24 cellular contexts compared by ENCODE assay signal in genomic region chr2:184197413-184197812, GRCh38.
DNase-seq lines count a peak whose midpoint lies in the region; ATAC-seq and TF ChIP-seq lines count a peak whose summit lies in the region.
"Had no signal": no experiment of that assay in that cellular context is flagged by ENCODE, and none has a peak within 500 bp of the region (broad histone marks: within the 10 kb centered on the region; RNA-seq: fewer than 3 reads in every experiment).

No MANE protein-coding gene starts in this region.

- H3K9me3 Mint-ChIP-seq in WTC11 (no peaks in the 10 kb centered on the region), endodermal cell (no peaks in the 10 kb centered on the region), natural killer cell (peaks cover 3 to 4% of the 10 kb centered on the region in 2 donors)

- 56% methylated on average over 3 of the region's 5 CpGs; no CpG with 5 or more reads in 1 of the 2 experiments for WGBS in endodermal cell (ENCODE audit: insufficient coverage in 1 of 2, insufficient read length in 1 of 2), 2 experiments
- no CpG with 5 or more reads among the region's 5 CpGs for WGBS in neuronal stem cell (ENCODE audit: extremely low coverage in 2 of 2, insufficient read length in 2 of 2, insufficient replicate concordance in 1 of 2), 2 donors

- no peak overlapping the region for H2AK5ac ChIP-seq in neuronal stem cell (ENCODE audit: low read depth, low read length)

- H2BK15ac ChIP-seq in neuronal stem cell (ENCODE audit: low read length): no peak overlapping the region

- H3K27ac ChIP-seq in HUES6 (ENCODE audit: low read depth, low read length) (peak overlapping the region; percentile 26; the same call in 1 of the 2 replicates), endodermal cell (ENCODE audit: low read depth, low read length) (no peak overlapping the region), neuronal stem cell (replicated peaks; ENCODE audit: low read length) (no peak overlapping the region)
- H3K27ac ChIP-seq: A549; BLaER1 treated with 17β-estradiol and CSF1 and Interleukin-3, amounts not matched to agents 10 nM and 100 nM; GM23248 had no signal

- intact Hi-C loops in natural killer cell (cut with micrococcal nuclease) (no loop called here), posterior vena cava (cut with DNase I) (no loop called here)

- H3K23ac ChIP-seq in neuronal stem cell (ENCODE audit: low read depth, low read length, poor library complexity): no peak overlapping the region

- no peak overlapping the region for H2BK5ac ChIP-seq in neuronal stem cell (ENCODE audit: low read length)

- ATAC-seq in WTC11 (peak; percentile 78), natural killer cell (no peak)
- ATAC-seq: A549, GM12878 had no signal

- CTCF ChIA-PET in WTC11 (lab: Charles Lee): no interaction called here

- H3K4ac ChIP-seq in neuronal stem cell (ENCODE audit: low read length): no peak overlapping the region

- H3K4me1 Mint-ChIP-seq in WTC11 (peaks cover 35% of the 10 kb centered on the region), endodermal cell (peaks cover 2% of the 10 kb centered on the region), natural killer cell (no peaks in the 10 kb centered on the region)
- H3K4me1 Mint-ChIP-seq: CD14-positive monocyte; CD8-positive, alpha-beta memory T cell had no signal

- no peak overlapping the region for H3K14ac ChIP-seq in neuronal stem cell (ENCODE audit: low read length)

- H3K9ac ChIP-seq in HUES6 (ENCODE audit: low read length) (no peak overlapping the region), endodermal cell (ENCODE audit: extremely low read depth, low read length, poor library complexity, severe bottlenecking) (no peak overlapping the region), neuronal stem cell (ENCODE audit: low read depth, low read length, poor library complexity) (no peak overlapping the region)
- H3K9ac ChIP-seq: BLaER1 treated with 17β-estradiol and CSF1 and Interleukin-3, amounts not matched to agents 10 nM and 100 nM; GM23248 had no signal

- TF ChIP-seq CTCF in WTC11 (IDR thresholded peaks at IDR 0.05): no peak
- TF ChIP-seq CTCF in endodermal cell (conservative IDR thresholded peaks at IDR 0.05): no peak
- TF ChIP-seq CTCF in natural killer cell (IDR thresholded peaks at IDR 0.05): no peak

- H2BK12ac ChIP-seq in neuronal stem cell (ENCODE audit: low read length): no peak overlapping the region

- no peak overlapping the region for H2BK120ac ChIP-seq in neuronal stem cell (ENCODE audit: low read depth, low read length)

- no peaks in the 10 kb centered on the region for H3K36me3 ChIP-seq in HUES6 (ENCODE audit: control insufficient read depth, insufficient read depth, low read length)
- no peaks in the 10 kb centered on the region for H3K36me3 ChIP-seq in endodermal cell (ENCODE audit: control insufficient read depth, insufficient read depth, low read length)
- H3K36me3 ChIP-seq in neuronal stem cell (replicated peaks in 1 of 2; ENCODE audit: control insufficient read depth in 2 of 2, insufficient read depth in 2 of 2, low read length in 2 of 2): no peaks in the 10 kb centered on the region
- H3K36me3 ChIP-seq: BE2C; BLaER1 treated with 17β-estradiol and CSF1 and Interleukin-3, amounts not matched to agents 10 nM and 100 nM; HAP-1 had no signal

- peaks cover 24% of the 10 kb centered on the region for H3K4me1 ChIP-seq in HUES6 (ENCODE audit: control insufficient read depth, insufficient read depth, low read length)
- H3K4me1 ChIP-seq in endodermal cell (ENCODE audit: control insufficient read depth, insufficient read depth, low read length): no peaks in the 10 kb centered on the region
- no peaks in the 10 kb centered on the region for H3K4me1 ChIP-seq in neuronal stem cell (ENCODE audit: control insufficient read depth in 2 of 2, insufficient read depth in 1 of 2, low read depth in 1 of 2, low read length in 2 of 2)
- H3K4me1 ChIP-seq: A549; BE2C; BLaER1 treated with 17β-estradiol and CSF1 and Interleukin-3, amounts not matched to agents 10 nM and 100 nM had no signal

- no peaks in the 10 kb centered on the region for H3K36me3 Mint-ChIP-seq in WTC11
- no peaks in the 10 kb centered on the region for H3K36me3 Mint-ChIP-seq in endodermal cell (ENCODE audit: low read depth)
- no peaks in the 10 kb centered on the region for H3K36me3 Mint-ChIP-seq in natural killer cell
- H3K36me3 Mint-ChIP-seq: CD14-positive monocyte; CD8-positive, alpha-beta memory T cell had no signal

- peak overlapping the region; percentile 45 for H2AFZ ChIP-seq in neuronal stem cell (ENCODE audit: low read length)
- H2AFZ ChIP-seq: GM23248 had no signal

- H3K9me3 ChIP-seq in HUES6 (ENCODE audit: control insufficient read depth, insufficient read depth, low read depth, low read length) (no peaks in the 10 kb centered on the region; the same call in 1 of the 2 replicates), endodermal cell (ENCODE audit: control insufficient read depth, low read length) (no peaks in the 10 kb centered on the region), neuronal stem cell (replicated peaks in 1 of 2; ENCODE audit: control insufficient read depth in 2 of 2, insufficient read depth in 1 of 2, low read depth in 1 of 2, low read length in 2 of 2) (no peaks in the 10 kb centered on the region)
- H3K9me3 ChIP-seq: A549; BE2C; BLaER1 treated with 17β-estradiol and CSF1 and Interleukin-3, amounts not matched to agents 10 nM and 100 nM; HAP-1 had no signal

- H3K27me3 ChIP-seq in HUES6 (ENCODE audit: control insufficient read depth, insufficient read depth, low read length): no peaks in the 10 kb centered on the region
- H3K27me3 ChIP-seq in endodermal cell (ENCODE audit: control insufficient read depth, insufficient read depth, low read length, poor library complexity, severe bottlenecking): no peaks in the 10 kb centered on the region
- no peaks in the 10 kb centered on the region for H3K27me3 ChIP-seq in neuronal stem cell (ENCODE audit: control insufficient read depth in 3 of 3, insufficient read depth in 3 of 3, low read depth in 1 of 3, low read length in 3 of 3)
- H3K27me3 ChIP-seq: BE2C; BLaER1 treated with 17β-estradiol and CSF1 and Interleukin-3, amounts not matched to agents 10 nM and 100 nM had no signal

- H3K79me1 ChIP-seq in neuronal stem cell (ENCODE audit: low read depth, low read length): no peaks in the 10 kb centered on the region

- H3K4me3 ChIP-seq in HUES6 (ENCODE audit: low read depth, low read length) (no peak overlapping the region), endodermal cell (ENCODE audit: low read length) (no peak overlapping the region), neuronal stem cell (ENCODE audit: low read length in 2 of 2) (no peak overlapping the region)
- H3K4me3 ChIP-seq: A549; BLaER1 treated with 17β-estradiol and CSF1 and Interleukin-3, amounts not matched to agents 10 nM and 100 nM; GM12878; GM23248; HAP-1 had no signal

- no peak overlapping the region for H4K91ac ChIP-seq in neuronal stem cell (ENCODE audit: low read depth, low read length, poor library complexity)

- no peak overlapping the region for H3K4me3 Mint-ChIP-seq in WTC11
- H3K4me3 Mint-ChIP-seq in endodermal cell: no peak overlapping the region
- H3K4me3 Mint-ChIP-seq in natural killer cell: no peak overlapping the region
- H3K4me3 Mint-ChIP-seq: CD14-positive monocyte; CD4-positive, alpha-beta T cell; CD8-positive, alpha-beta memory T cell; HFFc6 had no signal

- no peak overlapping the region for H4K8ac ChIP-seq in neuronal stem cell (ENCODE audit: low read depth, low read length)

- no peak for DNase-seq in WTC11 (ENCODE audit: low spot score)
- peak; percentile 46 for DNase-seq in endodermal cell
- DNase-seq in neuronal stem cell (ENCODE audit: low spot score): no peak
- no peak for DNase-seq in natural killer cell
- DNase-seq in HT-29 (ENCODE audit: low spot score): no peak
- DNase-seq in posterior vena cava (ENCODE audit: low spot score): no peak
- DNase-seq: 8988T; ACHN; AML-193; BE2C; CD4-positive, alpha-beta T cell; CD8-positive, alpha-beta memory T cell; DMS 273 treated with DMSO at 0.1 percent for 48 hours; DMS79; EL; GDM1; GM23248; HFFc6 had no signal

- H3K4me2 ChIP-seq in neuronal stem cell (ENCODE audit: insufficient read depth, low read length, poor library complexity, severe bottlenecking): no peak overlapping the region
- H3K4me2 ChIP-seq: A549; BLaER1 treated with 17β-estradiol and CSF1 and Interleukin-3, amounts not matched to agents 10 nM and 100 nM had no signal

- H3K27ac Mint-ChIP-seq in WTC11 (0 out of 2 replicates have a peak overlapping the region, but pooled peaks have one; percentile 22), endodermal cell (no peak overlapping the region), natural killer cell (no peak overlapping the region)
- H3K27ac Mint-ChIP-seq: CD14-positive monocyte; CD4-positive, alpha-beta T cell; CD8-positive, alpha-beta memory T cell; HFFc6 had no signal

- POLR2A ChIA-PET in WTC11 (lab: Charles Lee): no interaction called here

- no peak overlapping the region for H3K18ac ChIP-seq in neuronal stem cell (ENCODE audit: low read length)

- H3K27me3 Mint-ChIP-seq in WTC11 (ENCODE audit: low read depth) (no peaks in the 10 kb centered on the region), endodermal cell (ENCODE audit: insufficient read depth) (no peaks in the 10 kb centered on the region), natural killer cell (ENCODE audit: low read depth in 2 of 2) (no peaks in the 10 kb centered on the region)
- H3K27me3 Mint-ChIP-seq: CD4-positive, alpha-beta T cell; CD8-positive, alpha-beta memory T cell had no signal

TF ChIP-seq in WTC11, 78 proteins besides CTCF, POLR2A, EP300 and RAD21:
- TF ChIP-seq CBFB (CRISPR knock-in tag; IDR thresholded peaks at IDR 0.05; ENCODE audit: low read depth) (no peak), TEAD4 (CRISPR knock-in tag; IDR thresholded peaks at IDR 0.05) (no peak), NFATC4 (CRISPR knock-in tag; IDR thresholded peaks at IDR 0.05) (no peak), ATF1 (CRISPR knock-in tag; IDR thresholded peaks at IDR 0.05) (no peak), CREM (CRISPR knock-in tag; IDR thresholded peaks at IDR 0.05) (no peak)
TF ChIP-seq in WTC11: peak in this region for 0.
